ENCODE assay signal across 24 cellular contexts in genomic region chr5:89991592-89991991, GRCh38.
"Had no signal": no experiment of that assay in that cellular context is flagged by ENCODE, and none has a peak within 500 bp of the region (broad histone marks: within the 10 kb centered on the region; RNA-seq: fewer than 3 reads in every experiment).

No MANE protein-coding gene starts in this region.

- ATAC-seq: left ventricle myocardium superior; mucosa of descending colon; natural killer cell treated with Interleukin-12 subunit alpha and Interleukin-12 subunit beta and Interleukin-15 and Interleukin-18, amount 100 ng/mL, for 72 hours; right cardiac atrium; stimulated activated naive B cell treated with anti-CD40 and anti-IgM and Interleukin-4, amounts not matched to agents 10 μg/mL and 1 μg/mL and 100 μg/mL, for 72 hours had no signal

- H3K4me3 ChIP-seq: ascending aorta, cardiac muscle cell, colonic mucosa, mucosa of descending colon, suprapubic skin, tibial nerve had no signal

- H3K4me1 Mint-ChIP-seq: activated naive CD4-positive, alpha-beta T cell treated with anti-CD3 and anti-CD28 coated beads, Interleukin-2, amount 10 ng/mL, durations not matched to agents 7 days and 5 days; activated naive CD8-positive, alpha-beta T cell treated with anti-CD3 and anti-CD28 coated beads, Interleukin-2, amount 10 ng/mL, durations not matched to agents 7 days and 5 days; stimulated activated naive B cell treated with anti-CD40 and anti-IgM and Interleukin-4, amounts not matched to agents 10 μg/mL and 1 μg/mL and 100 μg/mL, for 72 hours had no signal

- H3K9me3 Mint-ChIP-seq: activated naive CD8-positive, alpha-beta T cell treated with anti-CD3 and anti-CD28 coated beads, Interleukin-2, amount 10 ng/mL, durations not matched to agents 7 days and 5 days; brain had no signal

- H3K27me3 Mint-ChIP-seq: activated naive CD4-positive, alpha-beta T cell treated with anti-CD3 and anti-CD28 coated beads, Interleukin-2, amount 10 ng/mL, durations not matched to agents 7 days and 5 days; activated naive CD8-positive, alpha-beta T cell treated with anti-CD3 and anti-CD28 coated beads, Interleukin-2, amount 10 ng/mL, durations not matched to agents 7 days and 5 days; activated T-cell treated with anti-CD3 and anti-CD28 coated beads, Interleukin-2, amount 50 U/mL, for 24 hours; brain; natural killer cell treated with Interleukin-12 subunit alpha and Interleukin-12 subunit beta and Interleukin-15 and Interleukin-18, amount 100 ng/mL, for 72 hours; stimulated activated naive B cell treated with anti-CD40 and anti-IgM and Interleukin-4, amounts not matched to agents 10 μg/mL and 1 μg/mL and 100 μg/mL, for 72 hours had no signal

- H3K4me1 ChIP-seq: colonic mucosa, suprapubic skin had no signal

- DNase-seq: activated CD4-positive, alpha-beta T cell treated with anti-CD3 and anti-CD28 coated beads for 48 hours; activated CD4-positive, alpha-beta T cell treated with anti-CD3 and anti-CD28 coated beads, Interleukin-2, amount 50 U/mL, for 48 hours; activated CD8-positive, alpha-beta memory T cell treated with anti-CD3 and anti-CD28 coated beads, Interleukin-2, amount 50 U/mL, for 48 hours; activated gamma-delta T cell; activated naive CD4-positive, alpha-beta T cell treated with anti-CD3 and anti-CD28 coated beads, Interleukin-2, amount 10 ng/mL, durations not matched to agents 7 days and 5 days; activated naive CD8-positive, alpha-beta T cell treated with anti-CD3 and anti-CD28 coated beads, Interleukin-2, amount 10 ng/mL, durations not matched to agents 7 days and 5 days; activated T-cell treated with anti-CD3 and anti-CD28 coated beads, Interleukin-2, amount 50 U/mL, for 24 hours; cerebellar nuclear complex; colonic mucosa; effector CD8-positive, alpha-beta T cell; left ventricle myocardium superior; mucosa of descending colon; right cardiac atrium; stimulated activated CD4-positive, alpha-beta T cell treated with anti-CD3 and anti-CD28 coated beads, Interleukin-15, amount 100 ng/mL, for 24 hours; stimulated activated CD4-positive, alpha-beta T cell treated with anti-CD3 and anti-CD28 coated beads, Interleukin-2, amount 100 ng/mL, for 24 hours; stimulated activated naive B cell treated with anti-CD40 and anti-IgM and Interleukin-4, amounts not matched to agents 10 μg/mL and 1 μg/mL and 100 μg/mL, for 72 hours had no signal

- H3K36me3 Mint-ChIP-seq: activated naive CD4-positive, alpha-beta T cell treated with anti-CD3 and anti-CD28 coated beads, Interleukin-2, amount 10 ng/mL, durations not matched to agents 7 days and 5 days; activated naive CD8-positive, alpha-beta T cell treated with anti-CD3 and anti-CD28 coated beads, Interleukin-2, amount 10 ng/mL, durations not matched to agents 7 days and 5 days; brain; stimulated activated naive B cell treated with anti-CD40 and anti-IgM and Interleukin-4, amounts not matched to agents 10 μg/mL and 1 μg/mL and 100 μg/mL, for 72 hours had no signal

- H3K4me3 Mint-ChIP-seq: activated naive CD4-positive, alpha-beta T cell treated with anti-CD3 and anti-CD28 coated beads, Interleukin-2, amount 10 ng/mL, durations not matched to agents 7 days and 5 days; activated naive CD8-positive, alpha-beta T cell treated with anti-CD3 and anti-CD28 coated beads, Interleukin-2, amount 10 ng/mL, durations not matched to agents 7 days and 5 days; activated T-cell treated with anti-CD3 and anti-CD28 coated beads, Interleukin-2, amount 50 U/mL, for 24 hours; brain; natural killer cell treated with Interleukin-12 subunit alpha and Interleukin-12 subunit beta and Interleukin-15 and Interleukin-18, amount 100 ng/mL, for 72 hours; stimulated activated naive B cell treated with anti-CD40 and anti-IgM and Interleukin-4, amounts not matched to agents 10 μg/mL and 1 μg/mL and 100 μg/mL, for 72 hours had no signal

- H3K36me3 ChIP-seq: ascending aorta, cardiac muscle cell, colonic mucosa, suprapubic skin, tibial nerve had no signal

- H3K27ac Mint-ChIP-seq: activated naive CD4-positive, alpha-beta T cell treated with anti-CD3 and anti-CD28 coated beads, Interleukin-2, amount 10 ng/mL, durations not matched to agents 7 days and 5 days; activated naive CD8-positive, alpha-beta T cell treated with anti-CD3 and anti-CD28 coated beads, Interleukin-2, amount 10 ng/mL, durations not matched to agents 7 days and 5 days; activated T-cell treated with anti-CD3 and anti-CD28 coated beads, Interleukin-2, amount 50 U/mL, for 24 hours; brain; natural killer cell treated with Interleukin-12 subunit alpha and Interleukin-12 subunit beta and Interleukin-15 and Interleukin-18, amount 100 ng/mL, for 72 hours; stimulated activated naive B cell treated with anti-CD40 and anti-IgM and Interleukin-4, amounts not matched to agents 10 μg/mL and 1 μg/mL and 100 μg/mL, for 72 hours had no signal

- H3K27ac ChIP-seq: ascending aorta, cardiac muscle cell, colonic mucosa, epithelial cell of prostate, suprapubic skin, tibial nerve, VCaP had no signal

- H3K9me3 ChIP-seq: ascending aorta, colonic mucosa, mucosa of descending colon, suprapubic skin, tibial nerve had no signal

- H3K27me3 ChIP-seq: ascending aorta, cardiac muscle cell, colonic mucosa, suprapubic skin, tibial nerve had no signal
